Comparison of ENCODE assay signal across 1 cellular context in the genomic region with DNA sequence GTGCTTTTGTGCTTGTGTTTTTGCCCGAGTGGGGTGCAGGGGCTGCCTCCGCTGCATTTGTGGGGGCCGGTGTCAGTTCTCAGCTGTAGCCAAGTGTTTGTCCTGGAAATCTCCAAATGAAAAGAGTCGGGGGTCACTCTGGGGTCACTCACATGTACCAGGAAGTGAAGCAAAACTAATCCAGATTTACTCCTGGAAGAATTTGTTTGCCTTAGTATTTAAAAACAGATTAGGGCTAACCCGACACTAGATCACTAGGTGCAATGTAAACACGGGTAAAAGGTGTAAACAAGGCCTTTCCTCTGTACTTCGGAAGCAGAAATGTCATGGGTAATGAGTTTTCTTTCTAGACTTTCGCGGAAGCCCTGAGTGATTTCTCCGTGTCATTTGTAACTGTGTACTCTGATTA.
A peak's percentile ranks its signal among the peaks of the same experiment; 100 is the strongest.
TF ChIP-seq lines count a peak whose summit lies in the region.

No MANE protein-coding gene starts in this region.

TF ChIP-seq in HepG2, 621 proteins besides CTCF, POLR2A, EP300 and RAD21 (continued from another document and continues in another):
- no peak for TF ChIP-seq SNAPC4 (CRISPR knock-in tag; IDR thresholded peaks at IDR 0.05)
- TF ChIP-seq ZNF777 (CRISPR knock-in tag; IDR thresholded peaks at IDR 0.05): no peak
- TF ChIP-seq ZNF784 (CRISPR knock-in tag; IDR thresholded peaks at IDR 0.05; ENCODE audit: borderline replicate concordance): 0 out of 2 replicates have a peak, but pooled peaks have one; percentile 37
- TF ChIP-seq KAT2B (IDR thresholded peaks at IDR 0.05; ENCODE audit: borderline replicate concordance, low read depth, low read length): no peak
- TF ChIP-seq AHR (CRISPR knock-in tag; IDR thresholded peaks at IDR 0.05): no peak
- no peak for TF ChIP-seq HOXA9 (CRISPR knock-in tag; IDR thresholded peaks at IDR 0.05; ENCODE audit: borderline replicate concordance)
- TF ChIP-seq ARNT (IDR thresholded peaks at IDR 0.05): no peak
- no peak for TF ChIP-seq GTF2F1 (IDR thresholded peaks at IDR 0.05; ENCODE audit: low read length)
- peak; percentile 95; the same call in 1 of the 2 replicates for TF ChIP-seq SMYD3 (CRISPR knock-in tag; IDR thresholded peaks at IDR 0.05)
- TF ChIP-seq ZNF253 (CRISPR knock-in tag; IDR thresholded peaks at IDR 0.05; ENCODE audit: borderline replicate concordance): no peak
- TF ChIP-seq SMARCC2 (IDR thresholded peaks at IDR 0.05): peak; percentile 83; the same call in 1 of the 2 replicates
- no peak for TF ChIP-seq TMF1 (CRISPR knock-in tag; IDR thresholded peaks at IDR 0.05; ENCODE audit: low read depth)
- peak; percentile 30; the same call in 1 of the 2 replicates for TF ChIP-seq IRF9 (CRISPR knock-in tag; IDR thresholded peaks at IDR 0.05; ENCODE audit: borderline replicate concordance)
- no peak for TF ChIP-seq HMGXB4 (CRISPR knock-in tag; IDR thresholded peaks at IDR 0.05; ENCODE audit: borderline replicate concordance in 1 of 2, low read depth in 1 of 2)
- no peak for TF ChIP-seq THYN1 (CRISPR knock-in tag; IDR thresholded peaks at IDR 0.05; ENCODE audit: borderline replicate concordance, low read depth)
- TF ChIP-seq DNMT1 (CRISPR knock-in tag; IDR thresholded peaks at IDR 0.05): no peak
- TF ChIP-seq ZBTB21 (CRISPR knock-in tag; IDR thresholded peaks at IDR 0.05): no peak
- no peak for TF ChIP-seq NFE2 (CRISPR knock-in tag; IDR thresholded peaks at IDR 0.05)
- TF ChIP-seq CHCHD3 (CRISPR knock-in tag; IDR thresholded peaks at IDR 0.05): no peak
- peak; percentile 83 for TF ChIP-seq ZNF331 (CRISPR knock-in tag; IDR thresholded peaks at IDR 0.05)
- no peak for TF ChIP-seq ZNF562 (CRISPR knock-in tag; IDR thresholded peaks at IDR 0.05; ENCODE audit: borderline replicate concordance)
- TF ChIP-seq ZNF510 (CRISPR knock-in tag; IDR thresholded peaks at IDR 0.05; ENCODE audit: low read depth): no peak
- TF ChIP-seq ARNT2 (CRISPR knock-in tag; IDR thresholded peaks at IDR 0.05; ENCODE audit: low read depth): peak; percentile 79; the same call in 1 of the 2 replicates
- TF ChIP-seq, protein P1, sequence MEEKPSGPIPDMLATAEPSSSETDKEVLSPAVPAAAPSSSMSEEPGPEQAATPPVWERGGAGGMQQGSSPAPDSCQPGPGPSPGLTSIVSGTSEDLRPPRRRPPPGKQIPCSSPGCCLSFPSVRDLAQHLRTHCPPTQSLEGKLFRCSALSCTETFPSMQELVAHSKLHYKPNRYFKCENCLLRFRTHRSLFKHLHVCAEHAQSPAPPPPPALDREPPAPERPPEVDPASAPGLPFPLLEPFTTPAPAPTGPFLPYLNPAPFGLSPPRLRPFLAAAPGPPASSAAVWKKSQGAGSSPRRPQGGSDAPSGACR (CRISPR knock-in tag; IDR thresholded peaks at IDR 0.05): 0 out of 2 replicates have a peak, but pooled peaks have one; percentile 63
- no peak for TF ChIP-seq ZBTB4 (CRISPR knock-in tag; IDR thresholded peaks at IDR 0.05; ENCODE audit: borderline replicate concordance)
- no peak for TF ChIP-seq HCFC1 (IDR thresholded peaks at IDR 0.05; ENCODE audit: low read depth, low read length)
- TF ChIP-seq, protein P2, sequence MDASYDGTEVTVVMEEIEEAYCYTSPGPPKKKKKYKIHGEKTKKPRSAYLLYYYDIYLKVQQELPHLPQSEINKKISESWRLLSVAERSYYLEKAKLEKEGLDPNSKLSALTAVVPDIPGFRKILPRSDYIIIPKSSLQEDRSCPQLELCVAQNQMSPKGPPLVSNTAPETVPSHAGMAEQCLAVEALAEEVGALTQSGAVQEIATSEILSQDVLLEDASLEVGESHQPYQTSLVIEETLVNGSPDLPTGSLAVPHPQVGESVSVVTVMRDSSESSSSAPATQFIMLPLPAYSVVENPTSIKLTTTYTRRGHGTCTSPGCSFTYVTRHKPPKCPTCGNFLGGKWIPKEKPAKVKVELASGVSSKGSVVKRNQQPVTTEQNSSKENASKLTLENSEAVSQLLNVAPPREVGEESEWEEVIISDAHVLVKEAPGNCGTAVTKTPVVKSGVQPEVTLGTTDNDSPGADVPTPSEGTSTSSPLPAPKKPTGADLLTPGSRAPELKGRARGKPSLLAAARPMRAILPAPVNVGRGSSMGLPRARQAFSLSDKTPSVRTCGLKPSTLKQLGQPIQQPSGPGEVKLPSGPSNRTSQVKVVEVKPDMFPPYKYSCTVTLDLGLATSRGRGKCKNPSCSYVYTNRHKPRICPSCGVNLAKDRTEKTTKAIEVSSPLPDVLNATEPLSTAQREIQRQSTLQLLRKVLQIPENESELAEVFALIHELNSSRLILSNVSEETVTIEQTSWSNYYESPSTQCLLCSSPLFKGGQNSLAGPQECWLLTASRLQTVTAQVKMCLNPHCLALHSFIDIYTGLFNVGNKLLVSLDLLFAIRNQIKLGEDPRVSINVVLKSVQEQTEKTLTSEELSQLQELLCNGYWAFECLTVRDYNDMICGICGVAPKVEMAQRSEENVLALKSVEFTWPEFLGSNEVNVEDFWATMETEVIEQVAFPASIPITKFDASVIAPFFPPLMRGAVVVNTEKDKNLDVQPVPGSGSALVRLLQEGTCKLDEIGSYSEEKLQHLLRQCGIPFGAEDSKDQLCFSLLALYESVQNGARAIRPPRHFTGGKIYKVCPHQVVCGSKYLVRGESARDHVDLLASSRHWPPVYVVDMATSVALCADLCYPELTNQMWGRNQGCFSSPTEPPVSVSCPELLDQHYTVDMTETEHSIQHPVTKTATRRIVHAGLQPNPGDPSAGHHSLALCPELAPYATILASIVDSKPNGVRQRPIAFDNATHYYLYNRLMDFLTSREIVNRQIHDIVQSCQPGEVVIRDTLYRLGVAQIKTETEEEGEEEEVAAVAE (CRISPR knock-in tag; IDR thresholded peaks at IDR 0.05; ENCODE audit: borderline replicate concordance): no peak
- no peak for TF ChIP-seq CAMTA2 (CRISPR knock-in tag; IDR thresholded peaks at IDR 0.05; ENCODE audit: borderline replicate concordance)
- no peak for TF ChIP-seq MBNL3 (CRISPR knock-in tag; conservative IDR thresholded peaks at IDR 0.05)
- TF ChIP-seq SSRP1 (CRISPR knock-in tag; IDR thresholded peaks at IDR 0.05): no peak
- peak; percentile 98; the same call in 1 of the 2 replicates for TF ChIP-seq MBD4 (IDR thresholded peaks at IDR 0.05; ENCODE audit: borderline replicate concordance, low read length)
- peak; percentile 100 for TF ChIP-seq GFI1 (CRISPR knock-in tag; IDR thresholded peaks at IDR 0.05; ENCODE audit: borderline replicate concordance)
- TF ChIP-seq, protein P3, sequence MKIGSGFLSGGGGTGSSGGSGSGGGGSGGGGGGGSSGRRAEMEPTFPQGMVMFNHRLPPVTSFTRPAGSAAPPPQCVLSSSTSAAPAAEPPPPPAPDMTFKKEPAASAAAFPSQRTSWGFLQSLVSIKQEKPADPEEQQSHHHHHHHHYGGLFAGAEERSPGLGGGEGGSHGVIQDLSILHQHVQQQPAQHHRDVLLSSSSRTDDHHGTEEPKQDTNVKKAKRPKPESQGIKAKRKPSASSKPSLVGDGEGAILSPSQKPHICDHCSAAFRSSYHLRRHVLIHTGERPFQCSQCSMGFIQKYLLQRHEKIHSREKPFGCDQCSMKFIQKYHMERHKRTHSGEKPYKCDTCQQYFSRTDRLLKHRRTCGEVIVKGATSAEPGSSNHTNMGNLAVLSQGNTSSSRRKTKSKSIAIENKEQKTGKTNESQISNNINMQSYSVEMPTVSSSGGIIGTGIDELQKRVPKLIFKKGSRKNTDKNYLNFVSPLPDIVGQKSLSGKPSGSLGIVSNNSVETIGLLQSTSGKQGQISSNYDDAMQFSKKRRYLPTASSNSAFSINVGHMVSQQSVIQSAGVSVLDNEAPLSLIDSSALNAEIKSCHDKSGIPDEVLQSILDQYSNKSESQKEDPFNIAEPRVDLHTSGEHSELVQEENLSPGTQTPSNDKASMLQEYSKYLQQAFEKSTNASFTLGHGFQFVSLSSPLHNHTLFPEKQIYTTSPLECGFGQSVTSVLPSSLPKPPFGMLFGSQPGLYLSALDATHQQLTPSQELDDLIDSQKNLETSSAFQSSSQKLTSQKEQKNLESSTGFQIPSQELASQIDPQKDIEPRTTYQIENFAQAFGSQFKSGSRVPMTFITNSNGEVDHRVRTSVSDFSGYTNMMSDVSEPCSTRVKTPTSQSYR (CRISPR knock-in tag; IDR thresholded peaks at IDR 0.05; ENCODE audit: borderline replicate concordance): peak; percentile 55; the same call in 1 of the 2 replicates
- TF ChIP-seq FOXO1 (CRISPR knock-in tag; IDR thresholded peaks at IDR 0.05): peak; percentile 97
